ENCODE assay signal across 9 cellular contexts in genomic region chr5:60521379-60522298, GRCh38.
DNase-seq lines count a peak whose midpoint lies in the region; ATAC-seq lines count a peak whose summit lies in the region.
"Had no signal": no experiment of that assay in that cellular context is flagged by ENCODE, and none has a peak within 500 bp of the region (broad histone marks: within the 10 kb centered on the region; RNA-seq: fewer than 3 reads in every experiment).

No MANE protein-coding gene starts in this region.

- H3K14ac ChIP-seq in mesenchymal stem cell (ENCODE audit: low read length in 2 of 2) = no peak overlapping the region

- H3K27me3 ChIP-seq in mesenchymal stem cell (ENCODE audit: control insufficient read depth in 1 of 2, insufficient read depth in 1 of 2, low read length in 2 of 2) = peaks cover 4 to 7% of the 10 kb centered on the region in 2 experiments

- no peak overlapping the region for H2BK5ac ChIP-seq in mesenchymal stem cell (ENCODE audit: low read depth, low read length, poor library complexity, severe bottlenecking)

- H3K36me3 ChIP-seq in mesenchymal stem cell (ENCODE audit: control insufficient read depth in 1 of 2, insufficient read depth in 2 of 2, low read depth in 1 of 2, low read length in 2 of 2) = no peaks in the 10 kb centered on the region

- DNase-seq in M059J (ENCODE audit: low read depth) (peak; percentile 33), mesenchymal stem cell (peak; percentile 52), immature natural killer cell (no peak), midbrain (lab: John Stamatoyannopoulos, UW) (no peak), iPS-NIHi11 (ENCODE audit: low spot score) (no peak)
- DNase-seq: activated naive CD4-positive, alpha-beta T cell treated with anti-CD3 and anti-CD28 coated beads, Interleukin-2, amount 50 U/mL, for 16 hours had no signal

- peak; percentile 57 for ATAC-seq in GM18519 (IDR thresholded peaks at IDR 0.05; ENCODE audit: low FRiP score, unreplicated experiment)
- peak; percentile 51 for ATAC-seq in HG02588 (IDR thresholded peaks at IDR 0.05; ENCODE audit: unreplicated experiment)
- no peak for ATAC-seq in esophagus mucosa

- no peak overlapping the region for H3K27ac Mint-ChIP-seq in immature natural killer cell

- H2BK12ac ChIP-seq in mesenchymal stem cell (ENCODE audit: low read length in 2 of 2) = peak overlapping the region in 1 of 2 experiments; percentile 28

- no peak overlapping the region for H2AK5ac ChIP-seq in mesenchymal stem cell (ENCODE audit: low read length, severe bottlenecking)

- H4K8ac ChIP-seq in mesenchymal stem cell (ENCODE audit: low read length) = no peak overlapping the region

- H2AFZ ChIP-seq in mesenchymal stem cell (ENCODE audit: low read depth, low read length) = no peak overlapping the region

- no peak overlapping the region for H3K23ac ChIP-seq in mesenchymal stem cell (ENCODE audit: low read length in 2 of 2)

- 70% methylated on average over 3 of the region's 5 CpGs for WGBS in mesenchymal stem cell

- peak overlapping the region in 1 of 2 experiments; percentile 81 for H3K4ac ChIP-seq in mesenchymal stem cell (ENCODE audit: low read depth in 1 of 2, low read length in 2 of 2)

- H3K4me2 ChIP-seq in mesenchymal stem cell (ENCODE audit: low read length, poor library complexity, severe bottlenecking) = no peak overlapping the region

- no peaks in the 10 kb centered on the region for H3K4me1 Mint-ChIP-seq in immature natural killer cell

- no peak overlapping the region for H3K4me3 Mint-ChIP-seq in immature natural killer cell

- no peak overlapping the region for H3K4me3 ChIP-seq in mesenchymal stem cell (ENCODE audit: insufficient read depth in 1 of 2, low read depth in 1 of 2, low read length in 2 of 2)

- no peak overlapping the region for H2BK15ac ChIP-seq in mesenchymal stem cell (ENCODE audit: low read depth, poor library complexity, severe bottlenecking)

- H3K27ac ChIP-seq in mesenchymal stem cell (ENCODE audit: low read length, poor library complexity, severe bottlenecking) = no peak overlapping the region

- H3K79me1 ChIP-seq in mesenchymal stem cell (replicated peaks; ENCODE audit: low read length, poor library complexity, severe bottlenecking) = no peaks in the 10 kb centered on the region

- peak overlapping the region; percentile 83 for H2BK120ac ChIP-seq in mesenchymal stem cell (ENCODE audit: low read depth, low read length)

- H4K91ac ChIP-seq in mesenchymal stem cell (ENCODE audit: low read length) = no peak overlapping the region

- no peaks in the 10 kb centered on the region for H3K27me3 Mint-ChIP-seq in immature natural killer cell (ENCODE audit: low read depth in 3 of 3)

- peaks cover 0 to 5% (median 2%) of the 10 kb centered on the region in 6 donors for H3K9me3 Mint-ChIP-seq in immature natural killer cell

- no peaks in the 10 kb centered on the region for H3K4me1 ChIP-seq in mesenchymal stem cell (ENCODE audit: control insufficient read depth, insufficient read depth, low read depth, low read length)

- H3K9me3 ChIP-seq in mesenchymal stem cell (ENCODE audit: control insufficient read depth, low read length) = no peaks in the 10 kb centered on the region

- no peak overlapping the region for H3K9ac ChIP-seq in mesenchymal stem cell (ENCODE audit: low read length)

- peak overlapping the region in 1 of 2 experiments; percentile 35 for H3K18ac ChIP-seq in mesenchymal stem cell (ENCODE audit: low read depth in 1 of 2, low read length in 2 of 2)

- H3K36me3 Mint-ChIP-seq in immature natural killer cell = no peaks in the 10 kb centered on the region

Comparison
In these comparisons a context has a peak if more than half of its experiments do, and no peak if none do; other contexts are left out.
1. DNase-seq: peak in M059J (single experiment) and mesenchymal stem cell (single experiment); none in immature natural killer cell (0 of 3), midbrain (single experiment) and iPS-NIHi11 (single experiment).